In the genomic region with DNA sequence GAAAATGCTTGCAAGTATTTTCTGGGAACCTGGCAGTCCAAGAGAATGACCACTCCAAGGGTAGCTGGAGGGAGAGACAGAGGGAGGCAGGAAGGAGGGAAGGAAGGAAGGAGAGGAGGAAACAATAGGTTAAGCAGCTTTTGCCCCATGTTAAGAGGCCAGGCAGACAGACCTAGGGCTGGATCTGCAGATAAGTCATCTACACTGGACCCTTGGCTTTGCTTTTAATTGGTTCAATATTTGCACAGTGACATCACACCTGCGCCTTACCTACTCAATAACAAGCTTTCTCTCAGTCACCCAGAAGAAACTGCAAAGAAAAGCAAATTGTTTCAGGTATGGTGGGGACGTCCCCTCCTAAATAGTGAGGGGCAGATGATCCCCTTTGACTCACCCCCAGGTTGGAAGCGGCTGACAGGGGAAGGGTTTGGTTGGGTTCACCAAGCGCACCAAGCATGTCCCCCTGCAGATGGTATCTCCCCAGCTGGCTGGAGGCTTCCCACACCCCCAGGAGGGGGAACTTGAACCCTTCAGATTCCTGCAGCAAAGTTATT, we compare ENCODE assay signal across 1 cellular context.
TF ChIP-seq lines count a peak whose summit lies in the region.

No MANE protein-coding gene starts in this region.

TF ChIP-seq in HepG2, 621 proteins besides CTCF, POLR2A, EP300 and RAD21 (continued from another document and continues in another):
- TF ChIP-seq PTBP1 (IDR thresholded peaks at IDR 0.05; ENCODE audit: low read depth, low read length, poor library complexity, severe bottlenecking), result no peak
- TF ChIP-seq ZNF205 (CRISPR knock-in tag; IDR thresholded peaks at IDR 0.05), result no peak
- TF ChIP-seq, protein P1, sequence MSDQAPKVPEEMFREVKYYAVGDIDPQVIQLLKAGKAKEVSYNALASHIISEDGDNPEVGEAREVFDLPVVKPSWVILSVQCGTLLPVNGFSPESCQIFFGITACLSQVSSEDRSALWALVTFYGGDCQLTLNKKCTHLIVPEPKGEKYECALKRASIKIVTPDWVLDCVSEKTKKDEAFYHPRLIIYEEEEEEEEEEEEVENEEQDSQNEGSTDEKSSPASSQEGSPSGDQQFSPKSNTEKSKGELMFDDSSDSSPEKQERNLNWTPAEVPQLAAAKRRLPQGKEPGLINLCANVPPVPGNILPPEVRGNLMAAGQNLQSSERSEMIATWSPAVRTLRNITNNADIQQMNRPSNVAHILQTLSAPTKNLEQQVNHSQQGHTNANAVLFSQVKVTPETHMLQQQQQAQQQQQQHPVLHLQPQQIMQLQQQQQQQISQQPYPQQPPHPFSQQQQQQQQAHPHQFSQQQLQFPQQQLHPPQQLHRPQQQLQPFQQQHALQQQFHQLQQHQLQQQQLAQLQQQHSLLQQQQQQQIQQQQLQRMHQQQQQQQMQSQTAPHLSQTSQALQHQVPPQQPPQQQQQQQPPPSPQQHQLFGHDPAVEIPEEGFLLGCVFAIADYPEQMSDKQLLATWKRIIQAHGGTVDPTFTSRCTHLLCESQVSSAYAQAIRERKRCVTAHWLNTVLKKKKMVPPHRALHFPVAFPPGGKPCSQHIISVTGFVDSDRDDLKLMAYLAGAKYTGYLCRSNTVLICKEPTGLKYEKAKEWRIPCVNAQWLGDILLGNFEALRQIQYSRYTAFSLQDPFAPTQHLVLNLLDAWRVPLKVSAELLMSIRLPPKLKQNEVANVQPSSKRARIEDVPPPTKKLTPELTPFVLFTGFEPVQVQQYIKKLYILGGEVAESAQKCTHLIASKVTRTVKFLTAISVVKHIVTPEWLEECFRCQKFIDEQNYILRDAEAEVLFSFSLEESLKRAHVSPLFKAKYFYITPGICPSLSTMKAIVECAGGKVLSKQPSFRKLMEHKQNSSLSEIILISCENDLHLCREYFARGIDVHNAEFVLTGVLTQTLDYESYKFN (CRISPR knock-in tag; conservative IDR thresholded peaks at IDR 0.05), result peak; percentile 68
- TF ChIP-seq ZNF253 (CRISPR knock-in tag; IDR thresholded peaks at IDR 0.05; ENCODE audit: borderline replicate concordance), result no peak
- TF ChIP-seq RELA (CRISPR knock-in tag; IDR thresholded peaks at IDR 0.05), result no peak
- no peak for TF ChIP-seq GABPA (IDR thresholded peaks at IDR 0.05; ENCODE audit: low read depth, low read length)
- TF ChIP-seq GABPA (CRISPR knock-in tag; IDR thresholded peaks at IDR 0.05; ENCODE audit: low read depth), result no peak
- no peak for TF ChIP-seq THYN1 (CRISPR knock-in tag; IDR thresholded peaks at IDR 0.05; ENCODE audit: borderline replicate concordance, low read depth)
- TF ChIP-seq LCORL (IDR thresholded peaks at IDR 0.05), result no peak
- TF ChIP-seq LCORL (CRISPR knock-in tag; IDR thresholded peaks at IDR 0.05), result peak; percentile 35; the same call in 1 of the 2 replicates
- no peak for TF ChIP-seq SRSF4 (IDR thresholded peaks at IDR 0.05; ENCODE audit: low read depth, low read length, poor library complexity, severe bottlenecking)
- TF ChIP-seq ZNF616 (CRISPR knock-in tag; IDR thresholded peaks at IDR 0.05; ENCODE audit: low read depth), result no peak
- TF ChIP-seq, protein P2, sequence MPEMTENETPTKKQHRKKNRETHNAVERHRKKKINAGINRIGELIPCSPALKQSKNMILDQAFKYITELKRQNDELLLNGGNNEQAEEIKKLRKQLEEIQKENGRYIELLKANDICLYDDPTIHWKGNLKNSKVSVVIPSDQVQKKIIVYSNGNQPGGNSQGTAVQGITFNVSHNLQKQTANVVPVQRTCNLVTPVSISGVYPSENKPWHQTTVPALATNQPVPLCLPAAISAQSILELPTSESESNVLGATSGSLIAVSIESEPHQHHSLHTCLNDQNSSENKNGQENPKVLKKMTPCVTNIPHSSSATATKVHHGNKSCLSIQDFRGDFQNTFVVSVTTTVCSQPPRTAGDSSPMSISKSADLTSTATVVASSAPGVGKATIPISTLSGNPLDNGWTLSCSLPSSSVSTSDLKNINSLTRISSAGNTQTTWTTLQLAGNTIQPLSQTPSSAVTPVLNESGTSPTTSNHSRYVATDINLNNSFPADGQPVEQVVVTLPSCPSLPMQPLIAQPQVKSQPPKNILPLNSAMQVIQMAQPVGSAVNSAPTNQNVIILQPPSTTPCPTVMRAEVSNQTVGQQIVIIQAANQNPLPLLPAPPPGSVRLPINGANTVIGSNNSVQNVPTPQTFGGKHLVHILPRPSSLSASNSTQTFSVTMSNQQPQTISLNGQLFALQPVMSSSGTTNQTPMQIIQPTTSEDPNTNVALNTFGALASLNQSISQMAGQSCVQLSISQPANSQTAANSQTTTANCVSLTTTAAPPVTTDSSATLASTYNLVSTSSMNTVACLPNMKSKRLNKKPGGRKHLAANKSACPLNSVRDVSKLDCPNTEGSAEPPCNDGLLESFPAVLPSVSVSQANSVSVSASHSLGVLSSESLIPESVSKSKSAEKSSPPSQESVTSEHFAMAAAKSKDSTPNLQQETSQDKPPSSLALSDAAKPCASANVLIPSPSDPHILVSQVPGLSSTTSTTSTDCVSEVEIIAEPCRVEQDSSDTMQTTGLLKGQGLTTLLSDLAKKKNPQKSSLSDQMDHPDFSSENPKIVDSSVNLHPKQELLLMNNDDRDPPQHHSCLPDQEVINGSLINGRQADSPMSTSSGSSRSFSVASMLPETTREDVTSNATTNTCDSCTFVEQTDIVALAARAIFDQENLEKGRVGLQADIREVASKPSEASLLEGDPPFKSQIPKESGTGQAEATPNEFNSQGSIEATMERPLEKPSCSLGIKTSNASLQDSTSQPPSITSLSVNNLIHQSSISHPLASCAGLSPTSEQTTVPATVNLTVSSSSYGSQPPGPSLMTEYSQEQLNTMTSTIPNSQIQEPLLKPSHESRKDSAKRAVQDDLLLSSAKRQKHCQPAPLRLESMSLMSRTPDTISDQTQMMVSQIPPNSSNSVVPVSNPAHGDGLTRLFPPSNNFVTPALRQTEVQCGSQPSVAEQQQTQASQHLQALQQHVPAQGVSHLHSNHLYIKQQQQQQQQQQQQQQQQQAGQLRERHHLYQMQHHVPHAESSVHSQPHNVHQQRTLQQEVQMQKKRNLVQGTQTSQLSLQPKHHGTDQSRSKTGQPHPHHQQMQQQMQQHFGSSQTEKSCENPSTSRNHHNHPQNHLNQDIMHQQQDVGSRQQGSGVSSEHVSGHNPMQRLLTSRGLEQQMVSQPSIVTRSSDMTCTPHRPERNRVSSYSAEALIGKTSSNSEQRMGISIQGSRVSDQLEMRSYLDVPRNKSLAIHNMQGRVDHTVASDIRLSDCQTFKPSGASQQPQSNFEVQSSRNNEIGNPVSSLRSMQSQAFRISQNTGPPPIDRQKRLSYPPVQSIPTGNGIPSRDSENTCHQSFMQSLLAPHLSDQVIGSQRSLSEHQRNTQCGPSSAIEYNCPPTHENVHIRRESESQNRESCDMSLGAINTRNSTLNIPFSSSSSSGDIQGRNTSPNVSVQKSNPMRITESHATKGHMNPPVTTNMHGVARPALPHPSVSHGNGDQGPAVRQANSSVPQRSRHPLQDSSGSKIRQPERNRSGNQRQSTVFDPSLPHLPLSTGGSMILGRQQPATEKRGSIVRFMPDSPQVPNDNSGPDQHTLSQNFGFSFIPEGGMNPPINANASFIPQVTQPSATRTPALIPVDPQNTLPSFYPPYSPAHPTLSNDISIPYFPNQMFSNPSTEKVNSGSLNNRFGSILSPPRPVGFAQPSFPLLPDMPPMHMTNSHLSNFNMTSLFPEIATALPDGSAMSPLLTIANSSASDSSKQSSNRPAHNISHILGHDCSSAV (CRISPR knock-in tag; IDR thresholded peaks at IDR 0.05; ENCODE audit: borderline replicate concordance), result no peak
- no peak for TF ChIP-seq RORA (CRISPR knock-in tag; IDR thresholded peaks at IDR 0.05)
- no peak for TF ChIP-seq IRX3 (CRISPR knock-in tag; IDR thresholded peaks at IDR 0.05; ENCODE audit: borderline replicate concordance, low read depth)
- no peak for TF ChIP-seq SP1 (IDR thresholded peaks at IDR 0.05)
- TF ChIP-seq SP1 (CRISPR knock-in tag; IDR thresholded peaks at IDR 0.05), result no peak
- no peak for TF ChIP-seq ZNF503 (CRISPR knock-in tag; IDR thresholded peaks at IDR 0.05)
- no peak for TF ChIP-seq DR1 (CRISPR knock-in tag; IDR thresholded peaks at IDR 0.05)
- no peak for TF ChIP-seq SP4 (CRISPR knock-in tag; IDR thresholded peaks at IDR 0.05)
- no peak for TF ChIP-seq RFX1 (IDR thresholded peaks at IDR 0.05)
- TF ChIP-seq ZNF639 (CRISPR knock-in tag; conservative IDR thresholded peaks at IDR 0.05), result no peak
- no peak for TF ChIP-seq TP53 (CRISPR knock-in tag; conservative IDR thresholded peaks at IDR 0.05)
- TF ChIP-seq ZBED4 (CRISPR knock-in tag; IDR thresholded peaks at IDR 0.05; ENCODE audit: borderline replicate concordance), result no peak
- TF ChIP-seq ZBTB43 (CRISPR knock-in tag; conservative IDR thresholded peaks at IDR 0.05), result no peak
- no peak for TF ChIP-seq ZBTB2 (CRISPR knock-in tag; IDR thresholded peaks at IDR 0.05; ENCODE audit: low read depth)
- TF ChIP-seq RBFOX2 (IDR thresholded peaks at IDR 0.05; ENCODE audit: low read depth, low read length), result no peak
- no peak for TF ChIP-seq SNAPC2 (CRISPR knock-in tag; IDR thresholded peaks at IDR 0.05)
- no peak for TF ChIP-seq CBX2 (IDR thresholded peaks at IDR 0.05; ENCODE audit: low read depth, low read length)
- no peak for TF ChIP-seq CBX2 (CRISPR knock-in tag; IDR thresholded peaks at IDR 0.05; ENCODE audit: low read depth)
- TF ChIP-seq RBAK (CRISPR knock-in tag; IDR thresholded peaks at IDR 0.05), result no peak
- TF ChIP-seq EEA1 (CRISPR knock-in tag; IDR thresholded peaks at IDR 0.05; ENCODE audit: borderline replicate concordance), result no peak
- TF ChIP-seq ZFX (CRISPR knock-in tag; IDR thresholded peaks at IDR 0.05; ENCODE audit: low read depth), result no peak; the same call in 1 of the 2 replicates
- no peak for TF ChIP-seq ZNF572 (CRISPR knock-in tag; IDR thresholded peaks at IDR 0.05)
- 0 out of 2 replicates have a peak, but pooled peaks have one; percentile 9 for TF ChIP-seq FOXA1 (IDR thresholded peaks at IDR 0.05)
- peak; percentile 84 for TF ChIP-seq FOXA1 (CRISPR knock-in tag; IDR thresholded peaks at IDR 0.05)
- no peak for TF ChIP-seq REL (CRISPR knock-in tag; conservative IDR thresholded peaks at IDR 0.05)
